In the genomic region with DNA sequence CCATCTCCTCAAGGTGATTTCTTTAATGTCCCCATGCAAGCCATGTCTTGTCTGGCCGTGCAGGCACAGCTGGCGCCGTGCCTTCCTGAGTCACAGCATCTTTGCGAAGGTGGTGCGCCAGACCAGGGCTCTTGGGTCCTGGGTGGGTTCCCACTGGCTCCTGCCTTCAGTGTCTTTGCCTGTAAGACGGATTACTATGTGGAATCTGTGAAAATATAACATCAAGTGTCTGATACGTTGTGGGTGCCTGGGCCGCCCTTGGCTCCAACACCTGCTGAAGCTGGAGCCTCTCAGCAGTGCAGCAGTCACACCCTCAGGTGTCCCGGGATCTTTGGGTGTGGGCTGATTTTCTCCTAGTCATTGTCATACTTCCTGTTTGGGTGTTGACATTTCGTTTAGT, we compare ENCODE assay signal across 18 cellular contexts. TPM values are rescaled to one million over a fixed set of nuclear protein-coding genes. Genes with fewer than 3 reads are reported as not detected.
DNase-seq lines count a peak whose midpoint lies in the region; ATAC-seq, FAIRE-seq and TF ChIP-seq lines count a peak whose summit lies in the region.
"Had no signal": no experiment of that assay in that cellular context is flagged by ENCODE, and none has a peak within 500 bp of the region (broad histone marks: within the 10 kb centered on the region; RNA-seq: fewer than 3 reads in every experiment).

No MANE protein-coding gene starts in this region.

- H3K27me3 ChIP-seq in CD4-positive, CD25-positive, alpha-beta regulatory T cell (ENCODE audit: control insufficient read depth, insufficient read depth, low read length), result no peaks in the 10 kb centered on the region
- H3K27me3 ChIP-seq in bronchial epithelial cell (ENCODE audit: control insufficient read depth, insufficient read depth, low read length), result no peaks in the 10 kb centered on the region
- no peaks in the 10 kb centered on the region for H3K27me3 ChIP-seq in neutrophil
- H3K27me3 ChIP-seq: BE2C, hepatocyte, MG63, SJSA1 had no signal

- no peaks in the 10 kb centered on the region for H3K9me3 Mint-ChIP-seq in CD4-positive, CD25-positive, alpha-beta regulatory T cell

- TF ChIP-seq CTCF in bronchial epithelial cell (IDR thresholded peaks at IDR 0.05; ENCODE audit: insufficient read depth, low read length, severe bottlenecking) (no peak), neutrophil (IDR thresholded peaks at IDR 0.05) (no peak)

- H3K36me3 Mint-ChIP-seq in CD4-positive, CD25-positive, alpha-beta regulatory T cell, result peaks cover 14% of the 10 kb centered on the region

- no peak overlapping the region for H3K27ac ChIP-seq in CD4-positive, CD25-positive, alpha-beta regulatory T cell (ENCODE audit: insufficient read depth, low read length, poor library complexity, severe bottlenecking)
- peak overlapping the region; percentile 99 for H3K27ac ChIP-seq in neutrophil
- H3K27ac ChIP-seq: esophagus muscularis mucosa, hepatocyte, SJSA1, thoracic aorta had no signal

- FAIRE-seq in bronchial epithelial cell (lab: Jason Lieb, UNC), result no peak

- H3K36me3 ChIP-seq in CD4-positive, CD25-positive, alpha-beta regulatory T cell (ENCODE audit: control insufficient read depth, insufficient read depth, low read length), result peaks cover 15% of the 10 kb centered on the region
- H3K36me3 ChIP-seq in bronchial epithelial cell (ENCODE audit: control insufficient read depth, insufficient read depth, low read length), result peaks cover 11% of the 10 kb centered on the region
- peaks cover 38% of the 10 kb centered on the region for H3K36me3 ChIP-seq in neutrophil
- H3K36me3 ChIP-seq: BE2C, thoracic aorta had no signal

- H3K27me3 Mint-ChIP-seq in CD4-positive, CD25-positive, alpha-beta regulatory T cell, result no peaks in the 10 kb centered on the region

- H3K27ac Mint-ChIP-seq in CD4-positive, CD25-positive, alpha-beta regulatory T cell, result peak overlapping the region in 2 of 3 donors; percentile 38 to 80

- no peak overlapping the region for H3K4me3 ChIP-seq in CD4-positive, CD25-positive, alpha-beta regulatory T cell (ENCODE audit: low read depth, low read length)
- H3K4me3 ChIP-seq in bronchial epithelial cell (ENCODE audit: low read depth, low read length), result no peak overlapping the region
- peak overlapping the region; percentile 46 to 90 for H3K4me3 ChIP-seq in neutrophil (ENCODE audit: low read depth in 1 of 2, low read length in 1 of 2)
- H3K4me3 ChIP-seq: esophagus muscularis mucosa, hepatocyte, MG63, SJSA1, thoracic aorta had no signal

- H3K4me1 Mint-ChIP-seq in CD4-positive, CD25-positive, alpha-beta regulatory T cell, result peaks cover 5 to 66% (median 34%) of the 10 kb centered on the region in 4 donors

- no peaks in the 10 kb centered on the region for H3K9me3 ChIP-seq in CD4-positive, CD25-positive, alpha-beta regulatory T cell (ENCODE audit: control insufficient read depth in 2 of 2, low read length in 2 of 2)
- H3K9me3 ChIP-seq in neutrophil, result no peaks in the 10 kb centered on the region
- H3K9me3 ChIP-seq: BE2C, esophagus muscularis mucosa, MG63, SJSA1, thoracic aorta had no signal

- peak overlapping the region; percentile 50 to 91 (median 72) for H3K4me3 Mint-ChIP-seq in CD4-positive, CD25-positive, alpha-beta regulatory T cell

- no peak for ATAC-seq in CD4-positive, CD25-positive, alpha-beta regulatory T cell (ENCODE audit: low read depth in 2 of 2)

- H3K4me1 ChIP-seq in CD4-positive, CD25-positive, alpha-beta regulatory T cell (ENCODE audit: control insufficient read depth, insufficient read depth, low read length, poor library complexity, severe bottlenecking), result peaks cover 40% of the 10 kb centered on the region
- peaks cover 74 to 82% of the 10 kb centered on the region in 2 experiments for H3K4me1 ChIP-seq in neutrophil (ENCODE audit: control insufficient read depth in 1 of 2, insufficient read depth in 1 of 2, low read depth in 1 of 2, low read length in 1 of 2)
- H3K4me1 ChIP-seq: BE2C had no signal

- DNase-seq in CD4-positive, CD25-positive, alpha-beta regulatory T cell, result no peak
- DNase-seq in HPDE6-E6E7 (ENCODE audit: extremely low spot score) (peak; percentile 72), bronchial epithelial cell (ENCODE audit: low read depth) (peak; percentile 83), NCI-H128 (lab: John Stamatoyannopoulos, UW; ENCODE audit: unreplicated experiment) (no peak), SHP77 treated with DMSO at 0.1 percent for 48 hours (lab: John Stamatoyannopoulos, UW) (no peak)
- DNase-seq in activated effector memory CD4-positive, alpha-beta T cell treated with anti-CD3 and anti-CD28 coated beads, Interleukin-2, amount 50 U/mL, for 16 hours, result no peak
- DNase-seq: BE2C; DND-41; MG63; NCI-H2171; NK-92 treated with Interleukin-12 subunit alpha and Interleukin-12 subunit beta, amount 100 ng/mL, for 24 hours; nucleus accumbens had no signal

RNA-seq across cellular contexts. Expression of gene OSBPL2, which starts 3.2 kb away (rescaled TPM):
- total RNA-seq in CD4-positive, CD25-positive, alpha-beta regulatory T cell, result 85.2 TPM
- 10 to 100 TPM; 19.3 to 23.3 (median 22.0) TPM for polyA plus RNA-seq in CD4-positive, CD25-positive, alpha-beta regulatory T cell
- 49.8 and 70.4 TPM in 2 replicates for total RNA-seq in bronchial epithelial cell

RNA-seq across cellular contexts. Expression of gene HRH3, which starts 21.4 kb away (rescaled TPM):
- total RNA-seq in CD4-positive, CD25-positive, alpha-beta regulatory T cell, result not detected
- polyA plus RNA-seq in CD4-positive, CD25-positive, alpha-beta regulatory T cell, result not detected
- total RNA-seq in bronchial epithelial cell, result not detected in 2 replicates
- total RNA-seq: esophagus muscularis mucosa, hepatocyte, liver, SJSA1, thoracic aorta had no signal
- polyA plus RNA-seq: hepatocyte, liver had no signal

RNA-seq across cellular contexts. Expression of gene MTG2, which starts 58.7 kb away (rescaled TPM):
- total RNA-seq in CD4-positive, CD25-positive, alpha-beta regulatory T cell, result 17.5 TPM
- 10 to 100 TPM; 18.7 to 23.6 (median 20.4) TPM for polyA plus RNA-seq in CD4-positive, CD25-positive, alpha-beta regulatory T cell
- total RNA-seq in bronchial epithelial cell, result 22.5 and 24.0 TPM in 2 replicates

Comparison
In these comparisons a context has a peak if more than half of its experiments do, and no peak if none do; other contexts are left out.
1. DNase-seq: peak in HPDE6-E6E7 (single experiment) and bronchial epithelial cell (single experiment); none in CD4-positive, CD25-positive, alpha-beta regulatory T cell (0 of 3), NCI-H128 (single experiment), activated effector memory CD4-positive, alpha-beta T cell treated with anti-CD3 and anti-CD28 coated beads, Interleukin-2, amount 50 U/mL, for 16 hours (single experiment) and SHP77 treated with DMSO at 0.1 percent for 48 hours (single experiment).
2. H3K4me3 ChIP-seq: peak in neutrophil (2 of 2); none in CD4-positive, CD25-positive, alpha-beta regulatory T cell (single experiment) and bronchial epithelial cell (single experiment).